In the genomic region with DNA sequence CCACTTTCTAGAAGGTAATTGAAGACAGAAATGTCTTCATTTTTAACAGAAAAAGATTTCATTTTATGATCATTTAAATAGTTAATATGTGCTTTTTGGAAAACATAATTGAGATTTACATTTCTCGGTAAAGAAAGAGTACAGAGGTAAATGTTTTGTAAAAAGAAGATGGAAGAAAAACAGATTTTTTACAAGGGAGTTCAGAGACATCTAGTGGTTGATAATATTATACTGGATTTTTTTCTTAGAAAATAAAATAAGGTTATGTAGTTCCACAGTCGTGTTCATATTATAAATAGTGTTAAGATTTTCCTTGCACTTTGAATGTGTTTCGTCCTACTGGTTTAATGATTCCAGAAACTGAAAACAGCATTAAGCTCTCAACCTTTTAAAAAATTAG, we compare ENCODE assay signal across 1 cellular context.
TF ChIP-seq lines count a peak whose summit lies in the region.

No MANE protein-coding gene starts in this region.

TF ChIP-seq in GM23338, 12 proteins besides CTCF, POLR2A, EP300 and RAD21 (continued from another document):
- TF ChIP-seq ZNF462 (CRISPR knock-in tag; IDR thresholded peaks at IDR 0.05) (no peak), EZH2phosphoT487 (IDR thresholded peaks at IDR 0.05; ENCODE audit: unreplicated experiment) (no peak), REST (IDR thresholded peaks at IDR 0.05; ENCODE audit: unreplicated experiment) (no peak)
